In genomic region chr19:18233224-18233825, GRCh38 we compare ENCODE assay signal across 1 cellular context.
TF ChIP-seq lines count a peak whose summit lies in the region.

No MANE protein-coding gene starts in this region.

TF ChIP-seq in HepG2, 621 proteins besides CTCF, POLR2A, EP300 and RAD21 (continued from another document and continues in another):
- TF ChIP-seq NR2F6 (IDR thresholded peaks at IDR 0.05): no peak
- TF ChIP-seq NR2F6 (CRISPR knock-in tag; IDR thresholded peaks at IDR 0.05): 0 out of 2 replicates have a peak, but pooled peaks have one; percentile 16
- TF ChIP-seq TEAD3 (CRISPR knock-in tag; optimal IDR thresholded peaks at IDR 0.05; ENCODE audit: borderline replicate concordance): peak; percentile 63
- no peak for TF ChIP-seq HNF4A (CRISPR knock-in tag; IDR thresholded peaks at IDR 0.05)
- peak; percentile 95; the same call in 1 of the 2 replicates for TF ChIP-seq ZNF704 (CRISPR knock-in tag; IDR thresholded peaks at IDR 0.05; ENCODE audit: borderline replicate concordance)
- TF ChIP-seq KLF13 (CRISPR knock-in tag; IDR thresholded peaks at IDR 0.05): no peak
- TF ChIP-seq ZNF263 (CRISPR knock-in tag; IDR thresholded peaks at IDR 0.05): 0 out of 2 replicates have a peak, but pooled peaks have one; percentile 60
- TF ChIP-seq SIX1 (CRISPR knock-in tag; IDR thresholded peaks at IDR 0.05; ENCODE audit: borderline replicate concordance): peak; percentile 63; the same call in 1 of the 2 replicates
- TF ChIP-seq THAP11 (CRISPR knock-in tag; IDR thresholded peaks at IDR 0.05): peak; percentile 80
- TF ChIP-seq NFIB (CRISPR knock-in tag; IDR thresholded peaks at IDR 0.05; ENCODE audit: borderline replicate concordance): no peak
- no peak for TF ChIP-seq PREB (CRISPR knock-in tag; IDR thresholded peaks at IDR 0.05)
- TF ChIP-seq SMAD1 (CRISPR knock-in tag; IDR thresholded peaks at IDR 0.05; ENCODE audit: borderline replicate concordance, low read depth): peak; percentile 48; the same call in 1 of the 2 replicates
- 0 out of 2 replicates have a peak, but pooled peaks have one; percentile 71 for TF ChIP-seq ZNF33B (CRISPR knock-in tag; IDR thresholded peaks at IDR 0.05)
- peak; percentile 93 for TF ChIP-seq MTF2 (CRISPR knock-in tag; IDR thresholded peaks at IDR 0.05; ENCODE audit: borderline replicate concordance)
- no peak for TF ChIP-seq RBM22 (optimal IDR thresholded peaks at IDR 0.05; ENCODE audit: low read length)
- TF ChIP-seq ZNF780A (CRISPR knock-in tag; IDR thresholded peaks at IDR 0.05): peak; percentile 73; the same call in 1 of the 2 replicates
- peak; percentile 83; the same call in 1 of the 2 replicates for TF ChIP-seq GPN1 (CRISPR knock-in tag; IDR thresholded peaks at IDR 0.05; ENCODE audit: borderline replicate concordance)
- peak; percentile 50; the same call in 1 of the 2 replicates for TF ChIP-seq ZNF337 (CRISPR knock-in tag; IDR thresholded peaks at IDR 0.05; ENCODE audit: borderline replicate concordance, low read depth)
- no peak for TF ChIP-seq RNF2 (conservative IDR thresholded peaks at IDR 0.05; ENCODE audit: low read depth)
- TF ChIP-seq ZNF879 (CRISPR knock-in tag; IDR thresholded peaks at IDR 0.05): peak; percentile 94; the same call in 1 of the 2 replicates
- TF ChIP-seq SNAPC2 (CRISPR knock-in tag; IDR thresholded peaks at IDR 0.05): 0 out of 2 replicates have a peak, but pooled peaks have one; percentile 22
- no peak for TF ChIP-seq ZNF496 (CRISPR knock-in tag; IDR thresholded peaks at IDR 0.05; ENCODE audit: insufficient replicate concordance)
- TF ChIP-seq ZNF17 (CRISPR knock-in tag; IDR thresholded peaks at IDR 0.05): no peak; the same call in 1 of the 2 replicates
- TF ChIP-seq XBP1 (CRISPR knock-in tag; IDR thresholded peaks at IDR 0.05): peak; percentile 82
- 0 out of 2 replicates have a peak, but pooled peaks have one; percentile 85 for TF ChIP-seq ZNF33A (CRISPR knock-in tag; IDR thresholded peaks at IDR 0.05; ENCODE audit: borderline replicate concordance)
- peak; percentile 86; the same call in 1 of the 2 replicates for TF ChIP-seq THRA (CRISPR knock-in tag; IDR thresholded peaks at IDR 0.05; ENCODE audit: borderline replicate concordance)
- no peak for TF ChIP-seq DMAP1 (CRISPR knock-in tag; IDR thresholded peaks at IDR 0.05)
- peak; percentile 54; the same call in 1 of the 2 replicates for TF ChIP-seq DRAP1 (CRISPR knock-in tag; IDR thresholded peaks at IDR 0.05)
- no peak for TF ChIP-seq ZNF382 (CRISPR knock-in tag; IDR thresholded peaks at IDR 0.05; ENCODE audit: borderline replicate concordance)
- TF ChIP-seq SOX5 (CRISPR knock-in tag; IDR thresholded peaks at IDR 0.05; ENCODE audit: borderline replicate concordance): peak; percentile 32; the same call in 1 of the 2 replicates
- TF ChIP-seq KLF12 (CRISPR knock-in tag; IDR thresholded peaks at IDR 0.05; ENCODE audit: borderline replicate concordance): peak; percentile 94
- peak; percentile 89; the same call in 1 of the 2 replicates for TF ChIP-seq LRRFIP1 (CRISPR knock-in tag; conservative IDR thresholded peaks at IDR 0.05)
- no peak for TF ChIP-seq SMAD9 (CRISPR knock-in tag; IDR thresholded peaks at IDR 0.05)
- peak; percentile 91 for TF ChIP-seq ZNF331 (CRISPR knock-in tag; IDR thresholded peaks at IDR 0.05)
- TF ChIP-seq PBX3 (CRISPR knock-in tag; IDR thresholded peaks at IDR 0.05; ENCODE audit: borderline replicate concordance): peak; percentile 46; the same call in 1 of the 2 replicates
- peak; percentile 82; the same call in 1 of the 2 replicates for TF ChIP-seq CAMTA2 (CRISPR knock-in tag; IDR thresholded peaks at IDR 0.05; ENCODE audit: borderline replicate concordance)
- no peak for TF ChIP-seq SP2 (CRISPR knock-in tag; IDR thresholded peaks at IDR 0.05)
- TF ChIP-seq ZNF296 (CRISPR knock-in tag; conservative IDR thresholded peaks at IDR 0.05): peak; percentile 72; the same call in 1 of the 2 replicates
- peak; percentile 95 for TF ChIP-seq MEIS2 (CRISPR knock-in tag; IDR thresholded peaks at IDR 0.05)
- no peak for TF ChIP-seq HINFP (CRISPR knock-in tag; IDR thresholded peaks at IDR 0.05; ENCODE audit: low read depth)
- TF ChIP-seq ZNF3 (CRISPR knock-in tag; IDR thresholded peaks at IDR 0.05): peak; percentile 64; the same call in 1 of the 2 replicates
- TF ChIP-seq HNRNPL (IDR thresholded peaks at IDR 0.05; ENCODE audit: low read depth, low read length): no peak
- TF ChIP-seq FOSL2 (CRISPR knock-in tag; IDR thresholded peaks at IDR 0.05): peak; percentile 46
- peak; percentile 61; the same call in 1 of the 2 replicates for TF ChIP-seq IRF9 (CRISPR knock-in tag; IDR thresholded peaks at IDR 0.05; ENCODE audit: borderline replicate concordance)
- peak; percentile 94 for TF ChIP-seq ZNF552 (CRISPR knock-in tag; IDR thresholded peaks at IDR 0.05; ENCODE audit: borderline replicate concordance)
- no peak for TF ChIP-seq ARID2 (CRISPR knock-in tag; IDR thresholded peaks at IDR 0.05; ENCODE audit: borderline replicate concordance)
- no peak for TF ChIP-seq IKZF1 (IDR thresholded peaks at IDR 0.05)
- peak; percentile 91; the same call in 1 of the 2 replicates for TF ChIP-seq NFKBIZ (CRISPR knock-in tag; IDR thresholded peaks at IDR 0.05)
- TF ChIP-seq FOXP1 (IDR thresholded peaks at IDR 0.05): no peak
- TF ChIP-seq FOXP1 (CRISPR knock-in tag; IDR thresholded peaks at IDR 0.05): 0 out of 2 replicates have a peak, but pooled peaks have one; percentile 18
- peak; percentile 96; the same call in 1 of the 2 replicates for TF ChIP-seq ETV6 (CRISPR knock-in tag; conservative IDR thresholded peaks at IDR 0.05)
- TF ChIP-seq DZIP1 (CRISPR knock-in tag; IDR thresholded peaks at IDR 0.05): peak; percentile 74; the same call in 1 of the 2 replicates
- 0 out of 2 replicates have a peak, but pooled peaks have one; percentile 93 for TF ChIP-seq ETS1 (CRISPR knock-in tag; IDR thresholded peaks at IDR 0.05)
